ENCODE assay signal across 9 cellular contexts in the genomic region with DNA sequence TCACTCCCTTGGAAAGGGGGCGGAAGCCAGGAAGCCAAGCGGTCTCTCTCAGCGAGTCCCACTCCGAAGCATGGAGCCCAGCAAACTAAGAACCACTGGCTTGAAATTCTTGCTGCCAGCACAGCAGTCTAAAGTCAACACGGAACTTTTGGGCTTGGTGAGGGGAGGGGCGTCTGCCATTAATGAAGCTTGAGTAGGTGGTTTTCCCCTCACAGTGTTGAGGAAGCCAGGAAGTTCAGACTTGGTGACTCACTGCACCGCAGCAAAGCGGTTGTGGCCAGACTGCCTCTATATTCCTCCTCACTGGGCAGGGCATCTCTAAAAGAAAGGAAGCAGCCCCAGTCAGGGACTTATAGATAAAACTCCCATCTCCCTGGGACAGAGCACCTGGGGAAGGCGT.
DNase-seq lines count a peak whose midpoint lies in the region; ATAC-seq and TF ChIP-seq lines count a peak whose summit lies in the region.
"Had no signal": no experiment of that assay in that cellular context is flagged by ENCODE, and none has a peak within 500 bp of the region (broad histone marks: within the 10 kb centered on the region; RNA-seq: fewer than 3 reads in every experiment).

No MANE protein-coding gene starts in this region.

- H3K9me3 ChIP-seq in CD8-positive, alpha-beta T cell (ENCODE audit: low read length), result no peaks in the 10 kb centered on the region
- H3K9me3 ChIP-seq in RWPE2 (ENCODE audit: severe bottlenecking), result no peaks in the 10 kb centered on the region
- no peaks in the 10 kb centered on the region for H3K9me3 ChIP-seq in neural progenitor cell (ENCODE audit: low read depth)

- H3K27me3 Mint-ChIP-seq in CD8-positive, alpha-beta T cell (ENCODE audit: low read depth), result no peaks in the 10 kb centered on the region
- H3K27me3 Mint-ChIP-seq in neural progenitor cell (ENCODE audit: insufficient read depth, low read depth), result peaks cover 2% of the 10 kb centered on the region

- no peak overlapping the region for H3K4me3 Mint-ChIP-seq in CD8-positive, alpha-beta T cell
- no peak overlapping the region for H3K4me3 Mint-ChIP-seq in neural progenitor cell

- no peak for TF ChIP-seq CTCF in CD8-positive, alpha-beta T cell (IDR thresholded peaks at IDR 0.05)
- TF ChIP-seq CTCF in RWPE2 (IDR thresholded peaks at IDR 0.05; ENCODE audit: poor library complexity, severe bottlenecking) (no peak), neural progenitor cell (IDR thresholded peaks at IDR 0.05) (no peak)

- no peak overlapping the region for H3K4me2 ChIP-seq in neural progenitor cell

- peak in 6 of 7 experiments; percentile 9 to 58 (median 38) for DNase-seq in CD8-positive, alpha-beta T cell
- no peak for DNase-seq in RWPE2 (ENCODE audit: low spot score)
- DNase-seq in activated T-helper 9 cell treated with anti-CD3 and anti-CD28 coated beads, Interleukin-2, amount 50 U/mL, for 16 hours (ENCODE audit: low read depth), result peak; percentile 43
- DNase-seq in renal cortical epithelial cell (ENCODE audit: low read depth), result peak; percentile 82
- no peak for DNase-seq in hippocampal formation (lab: John Stamatoyannopoulos, UW)
- no peak for DNase-seq in neural progenitor cell (ENCODE audit: low spot score)
- no peak for DNase-seq in NCI-H2029 treated with DMSO at 0.1 percent for 48 hours (lab: John Stamatoyannopoulos, UW)
- DNase-seq: kidney had no signal

- CTCF ChIA-PET in CD8-positive, alpha-beta T cell (lab: Charles Lee), result interaction anchor here (0.6 kb wide), 1 partner anchor 21 kb away, joined by 3 read pairs; no protein-coding TSS in a partner anchor

- intact Hi-C loops in CD8-positive, alpha-beta T cell (cut with DNase I, micrococcal nuclease), result no loop called here

- H3K9ac ChIP-seq in neural progenitor cell, result no peak overlapping the region

- H3K4me3 ChIP-seq in CD8-positive, alpha-beta T cell (ENCODE audit: low read depth, low read length), result no peak overlapping the region
- no peak overlapping the region for H3K4me3 ChIP-seq in RWPE2 (ENCODE audit: severe bottlenecking)
- no peak overlapping the region for H3K4me3 ChIP-seq in neural progenitor cell

- H3K27ac ChIP-seq in CD8-positive, alpha-beta T cell (ENCODE audit: low read depth, low read length), result no peak overlapping the region
- H3K27ac ChIP-seq in RWPE2 (ENCODE audit: poor library complexity, severe bottlenecking) (no peak overlapping the region), neural progenitor cell (no peak overlapping the region)

- H3K9me3 Mint-ChIP-seq in CD8-positive, alpha-beta T cell, result peaks cover 10% of the 10 kb centered on the region
- H3K9me3 Mint-ChIP-seq in neural progenitor cell, result peaks cover 14% of the 10 kb centered on the region

- H3F3A ChIP-seq in neural progenitor cell (ENCODE audit: low read depth), result no peaks in the 10 kb centered on the region

- no peaks in the 10 kb centered on the region for H4K20me1 ChIP-seq in neural progenitor cell (ENCODE audit: low read depth)

- no peaks in the 10 kb centered on the region for H3K36me3 ChIP-seq in CD8-positive, alpha-beta T cell (ENCODE audit: insufficient read depth, low read length)
- H3K36me3 ChIP-seq in RWPE2 (ENCODE audit: low read depth), result no peaks in the 10 kb centered on the region
- H3K36me3 ChIP-seq in neural progenitor cell, result no peaks in the 10 kb centered on the region

- peaks cover 8% of the 10 kb centered on the region for H3K4me1 Mint-ChIP-seq in CD8-positive, alpha-beta T cell (ENCODE audit: low read depth)
- no peaks in the 10 kb centered on the region for H3K4me1 Mint-ChIP-seq in neural progenitor cell

- no peak overlapping the region for H3K27ac Mint-ChIP-seq in CD8-positive, alpha-beta T cell
- no peak overlapping the region for H3K27ac Mint-ChIP-seq in neural progenitor cell

- POLR2A ChIA-PET in CD8-positive, alpha-beta T cell (lab: Charles Lee), result no interaction called here

- H3K27me3 ChIP-seq in CD8-positive, alpha-beta T cell (ENCODE audit: insufficient read depth, low read length), result no peaks in the 10 kb centered on the region
- no peaks in the 10 kb centered on the region for H3K27me3 ChIP-seq in RWPE2 (ENCODE audit: insufficient read depth, poor library complexity, severe bottlenecking)
- H3K27me3 ChIP-seq in neural progenitor cell, result no peaks in the 10 kb centered on the region

- no peaks in the 10 kb centered on the region for H3K79me2 ChIP-seq in neural progenitor cell (ENCODE audit: low read depth)

- H2AFZ ChIP-seq in neural progenitor cell (replicated peaks), result no peak overlapping the region

- no peaks in the 10 kb centered on the region for H3K4me1 ChIP-seq in CD8-positive, alpha-beta T cell (ENCODE audit: insufficient read depth, low read length)
- H3K4me1 ChIP-seq in RWPE2 (ENCODE audit: insufficient read depth, poor library complexity, severe bottlenecking) (no peaks in the 10 kb centered on the region), neural progenitor cell (no peaks in the 10 kb centered on the region)

- H3K36me3 Mint-ChIP-seq in CD8-positive, alpha-beta T cell, result no peaks in the 10 kb centered on the region
- no peaks in the 10 kb centered on the region for H3K36me3 Mint-ChIP-seq in neural progenitor cell

- ATAC-seq in CD8-positive, alpha-beta T cell, result peak; percentile 89
- ATAC-seq in RWPE2 (ENCODE audit: low read depth), result peak; percentile 31; the same call in 1 of the 3 replicates
- ATAC-seq in HG02840 (IDR thresholded peaks at IDR 0.05; ENCODE audit: low FRiP score, unreplicated experiment), result no peak

Comparison
In these comparisons a context has a peak if more than half of its experiments do, and no peak if none do; other contexts are left out.
1. DNase-seq: peak in CD8-positive, alpha-beta T cell (6 of 7), activated T-helper 9 cell treated with anti-CD3 and anti-CD28 coated beads, Interleukin-2, amount 50 U/mL, for 16 hours (single experiment) and renal cortical epithelial cell (single experiment); none in RWPE2 (single experiment), hippocampal formation (0 of 2), neural progenitor cell (single experiment) and NCI-H2029 treated with DMSO at 0.1 percent for 48 hours (single experiment).